18 cellular contexts compared by ENCODE assay signal in genomic region chr9:87578625-87579024, GRCh38.
DNase-seq lines count a peak whose midpoint lies in the region; ATAC-seq, FAIRE-seq and TF ChIP-seq lines count a peak whose summit lies in the region.
"Had no signal": no experiment of that assay in that cellular context is flagged by ENCODE, and none has a peak within 500 bp of the region (broad histone marks: within the 10 kb centered on the region; RNA-seq: fewer than 3 reads in every experiment).

No MANE protein-coding gene starts in this region.

- no peak overlapping the region for H3K9ac ChIP-seq in mesendoderm (ENCODE audit: low read length)
- H3K9ac ChIP-seq: BLaER1, GM23248 had no signal

- no peak overlapping the region for H2AK5ac ChIP-seq in mesendoderm (ENCODE audit: low read length)

- H3K9me3 Mint-ChIP-seq in naive thymus-derived CD4-positive, alpha-beta T cell = no peaks in the 10 kb centered on the region

- no peak overlapping the region for H3K23ac ChIP-seq in mesendoderm (ENCODE audit: low read length)

- CTCF ChIA-PET in naive thymus-derived CD4-positive, alpha-beta T cell (lab: Charles Lee) = no interaction called here

- H3K36me3 ChIP-seq in mesendoderm (ENCODE audit: control insufficient read depth, insufficient read depth, low read length) = no peaks in the 10 kb centered on the region
- H3K36me3 ChIP-seq in naive thymus-derived CD4-positive, alpha-beta T cell (ENCODE audit: control insufficient read depth in 2 of 3, insufficient read depth in 3 of 3, low read length in 3 of 3) = no peaks in the 10 kb centered on the region
- H3K36me3 ChIP-seq: BLaER1 had no signal

- POLR2A ChIA-PET in naive thymus-derived CD4-positive, alpha-beta T cell (lab: Charles Lee) = no interaction called here

- intact Hi-C loops in naive thymus-derived CD4-positive, alpha-beta T cell (cut with micrococcal nuclease) = no loop called here

- no peak overlapping the region for H3K4ac ChIP-seq in mesendoderm (ENCODE audit: low read depth, low read length)

- H3K4me1 Mint-ChIP-seq in naive thymus-derived CD4-positive, alpha-beta T cell = peaks cover 0 to 2% (median 0%) of the 10 kb centered on the region in 7 donors

- ATAC-seq in naive thymus-derived CD4-positive, alpha-beta T cell = no peak
- ATAC-seq in GM21786 (IDR thresholded peaks at IDR 0.05; ENCODE audit: unreplicated experiment) = no peak
- ATAC-seq: HCT116 had no signal

- H3K9me3 ChIP-seq in naive thymus-derived CD4-positive, alpha-beta T cell (ENCODE audit: control insufficient read depth in 2 of 3, low read length in 3 of 3) = no peaks in the 10 kb centered on the region
- H3K9me3 ChIP-seq: BLaER1 had no signal

- TF ChIP-seq CTCF in D721Med (IDR thresholded peaks at IDR 0.05; ENCODE audit: insufficient read depth, missing control alignments) = no peak

- no peaks in the 10 kb centered on the region for H3K27me3 ChIP-seq in mesendoderm (ENCODE audit: insufficient read depth, low read length, poor library complexity)
- no peaks in the 10 kb centered on the region for H3K27me3 ChIP-seq in naive thymus-derived CD4-positive, alpha-beta T cell (ENCODE audit: control insufficient read depth in 2 of 2, insufficient read depth in 2 of 2, low read length in 2 of 2)
- H3K27me3 ChIP-seq: BLaER1 had no signal

- H2BK15ac ChIP-seq in mesendoderm (replicated peaks; ENCODE audit: low read depth) = no peak overlapping the region

- peaks cover 10% of the 10 kb centered on the region for H3K4me1 ChIP-seq in mesendoderm (ENCODE audit: control insufficient read depth, low read depth, low read length)
- no peaks in the 10 kb centered on the region for H3K4me1 ChIP-seq in naive thymus-derived CD4-positive, alpha-beta T cell (ENCODE audit: control insufficient read depth in 2 of 2, insufficient read depth in 2 of 2, low read length in 2 of 2)
- H3K4me1 ChIP-seq: BLaER1 had no signal

- H3K27me3 Mint-ChIP-seq in naive thymus-derived CD4-positive, alpha-beta T cell = peaks cover 0 to 8% (median 0%) of the 10 kb centered on the region in 5 donors

- no peaks in the 10 kb centered on the region for H3K36me3 Mint-ChIP-seq in naive thymus-derived CD4-positive, alpha-beta T cell

- peaks cover 27% of the 10 kb centered on the region for H3K79me2 ChIP-seq in mesendoderm (ENCODE audit: control insufficient read depth, insufficient read depth, low read length)

- no peak overlapping the region for H2BK120ac ChIP-seq in mesendoderm (ENCODE audit: low read depth, low read length)

- H3K27ac ChIP-seq in mesendoderm (ENCODE audit: low read depth, low read length) = no peak overlapping the region
- no peak overlapping the region for H3K27ac ChIP-seq in naive thymus-derived CD4-positive, alpha-beta T cell (ENCODE audit: low read depth, low read length)
- H3K27ac ChIP-seq: BLaER1, GM23248, HL-60 had no signal

- DNase-seq in D721Med (ENCODE audit: insufficient read length, low spot score) (no peak), OCI-M1 (lab: John Stamatoyannopoulos, UW) (peak; percentile 76), amniotic epithelial cell (ENCODE audit: low read depth) (peak; percentile 90), mesendoderm (peak; percentile 63), retina (no peak), mesenteric fat pad (ENCODE audit: low spot score) (no peak)
- no peak for DNase-seq in naive thymus-derived CD4-positive, alpha-beta T cell
- DNase-seq: 8988T, GM23248, KBM-7, NCI-H1092, NCI-H1694, SHP77 had no signal

- no peak overlapping the region for H3K4me3 Mint-ChIP-seq in naive thymus-derived CD4-positive, alpha-beta T cell

- H3K4me2 ChIP-seq in mesendoderm (ENCODE audit: low read length) = no peak overlapping the region
- H3K4me2 ChIP-seq: BLaER1 had no signal

- H3K56ac ChIP-seq in mesendoderm (ENCODE audit: low read length) = no peak overlapping the region

- H2BK5ac ChIP-seq in mesendoderm (ENCODE audit: low read length) = no peak overlapping the region

- peak; percentile 92 for FAIRE-seq in D721Med (lab: Jason Lieb, UNC)
- FAIRE-seq: RCC 7860 had no signal

- no peak overlapping the region for H3K4me3 ChIP-seq in mesendoderm (ENCODE audit: low read length)
- no peak overlapping the region for H3K4me3 ChIP-seq in naive thymus-derived CD4-positive, alpha-beta T cell (ENCODE audit: low read length)
- H3K4me3 ChIP-seq: BLaER1, GM23248 had no signal

- WGBS in mesendoderm (ENCODE audit: extremely low coverage, insufficient coverage, low lambda C conversion rate) = no CpG with 5 or more reads among the region's 2 CpGs

- peaks cover 26% of the 10 kb centered on the region for H3K79me1 ChIP-seq in mesendoderm (ENCODE audit: low read length)

- no peak overlapping the region for H3K18ac ChIP-seq in mesendoderm (ENCODE audit: low read length)

- H3K27ac Mint-ChIP-seq in naive thymus-derived CD4-positive, alpha-beta T cell = peak overlapping the region in 1 of 9 donors; percentile 62

- H4K8ac ChIP-seq in mesendoderm (ENCODE audit: low read depth, low read length) = no peak overlapping the region

- no peak overlapping the region for H4K5ac ChIP-seq in mesendoderm (ENCODE audit: low read length)

Comparison
In these comparisons a context has a peak if more than half of its experiments do, and no peak if none do; other contexts are left out.
1. DNase-seq: peak in OCI-M1 (single experiment), amniotic epithelial cell (single experiment) and mesendoderm (single experiment); none in D721Med (single experiment), naive thymus-derived CD4-positive, alpha-beta T cell (0 of 9), retina (single experiment) and mesenteric fat pad (single experiment).